ENCODE assay signal across 16 cellular contexts in genomic region chr15:52162876-52163275, GRCh38. TPM values are rescaled to one million over a fixed set of nuclear protein-coding genes. Genes with fewer than 3 reads are reported as not detected.
A peak's percentile ranks its signal among the peaks of the same experiment; 100 is the strongest.
DNase-seq lines count a peak whose midpoint lies in the region; ATAC-seq, FAIRE-seq and TF ChIP-seq lines count a peak whose summit lies in the region.
"Had no signal": no experiment of that assay in that cellular context is flagged by ENCODE, and none has a peak within 500 bp of the region (broad histone marks: within the 10 kb centered on the region; RNA-seq: fewer than 3 reads in every experiment).

No MANE protein-coding gene starts in this region.

- H2BK12ac ChIP-seq in H1 (ENCODE audit: low read depth, low read length) = no peak overlapping the region

- no peak overlapping the region for H2AFZ ChIP-seq in H1 (ENCODE audit: low read length)

- H4K20me1 ChIP-seq in H1 (replicated peaks in 1 of 2; ENCODE audit: control insufficient read depth in 1 of 2, insufficient read depth in 2 of 2, low read length in 2 of 2) = peaks cover 0 to 3% of the 10 kb centered on the region in 2 experiments

- H3K56ac ChIP-seq in H1 (replicated peaks; ENCODE audit: insufficient read length, low read depth, low read length) = no peak overlapping the region

- no peak overlapping the region for H3K27ac Mint-ChIP-seq in CD4-positive, alpha-beta T cell
- H3K27ac Mint-ChIP-seq: B cell; CD8-positive, alpha-beta T cell had no signal

- TF ChIP-seq POLR2A in H1 (IDR thresholded peaks at IDR 0.05; ENCODE audit: control extremely low read depth in 1 of 2, low read depth in 2 of 2, low read length in 2 of 2) = no peak

- no peak overlapping the region for H3K18ac ChIP-seq in H1 (ENCODE audit: extremely low read depth, low read length)

- no peak overlapping the region for H2BK15ac ChIP-seq in H1 (ENCODE audit: low read length)

- H3K36me3 ChIP-seq in SJSA1 (peaks cover 8% of the 10 kb centered on the region; the same call in 1 of the 2 replicates), H1 (ENCODE audit: control insufficient read depth in 2 of 4, insufficient read depth in 4 of 4, low read length in 3 of 4) (peaks cover 0 to 3% (median 0%) of the 10 kb centered on the region in 4 experiments; a peak in 3 of 8 replicates), skeletal muscle satellite cell (ENCODE audit: insufficient read depth, low read length) (peaks cover 4% of the 10 kb centered on the region), psoas muscle (ENCODE audit: insufficient read depth in 1 of 2, low read depth in 1 of 2) (no peaks in the 10 kb centered on the region)

- no peak overlapping the region for H4K91ac ChIP-seq in H1 (replicated peaks; ENCODE audit: insufficient read length, low read length)

- CTCF ChIA-PET in CD4-positive, alpha-beta T cell (lab: Charles Lee) = interaction anchor here (1.0 kb wide), 2 partner anchors 45 to 64 kb away, joined by 3 to 4 read pairs; no protein-coding TSS in a partner anchor
- CTCF ChIA-PET in H1 (lab: Charles Lee; ENCODE audit: partially characterized antibody) = interaction anchor here (0.5 to 7.5 kb wide), 22 partner anchors 8 to 1034 kb away, joined by 3 to 95 read pairs (median 6); no protein-coding TSS in a partner anchor

- intact Hi-C loops in CD4-positive, alpha-beta T cell (cut with DNase I, micrococcal nuclease) = loop anchor here in 1 of 2 experiments (1.0 kb wide), 1 partner anchor 45 kb away; no protein-coding TSS in a partner anchor
- intact Hi-C loops in psoas muscle (cut with DNase I) = no loop called here

- TF ChIP-seq RAD21 in H1 (IDR thresholded peaks at IDR 0.05 in 1 of 2, conservative IDR thresholded peaks at IDR 0.05 in 1 of 2; ENCODE audit: low read depth in 2 of 2, low read length in 2 of 2) = no peak

- H2AK5ac ChIP-seq in H1 (ENCODE audit: low read depth, low read length) = no peak overlapping the region

- H3K4me3 Mint-ChIP-seq in CD4-positive, alpha-beta T cell = no peak overlapping the region
- H3K4me3 Mint-ChIP-seq: B cell; CD8-positive, alpha-beta T cell had no signal

- no peak overlapping the region for H3K4ac ChIP-seq in H1 (replicated peaks; ENCODE audit: insufficient read length, low read depth, low read length)

- WGBS in H1 (ENCODE audit: extremely low coverage in 1 of 2, insufficient coverage in 1 of 2, insufficient read length in 1 of 2, insufficient replicate concordance in 2 of 2, low coverage in 1 of 2, low lambda C conversion rate in 2 of 2, missing lambda C conversion rate in 1 of 2), 2 experiments = 89% methylated on average over 20 of the region's 22 CpGs; no CpG with 5 or more reads in 1 of the 2 experiments
- 76 to 90% (median 81%) methylated on average over 22 of the region's 22 CpGs for WGBS in psoas muscle, 3 donors

- no peak for ATAC-seq in CD4-positive, alpha-beta T cell (ENCODE audit: poor library complexity)
- ATAC-seq in activated CD4-positive, CD25-positive, alpha-beta regulatory T cell treated with anti-CD3 and anti-CD28 coated beads, Interleukin-2, amount 50 U/mL, for 24 hours = no peak
- ATAC-seq in psoas muscle = no peak
- ATAC-seq in GM21529 (IDR thresholded peaks at IDR 0.05; ENCODE audit: unreplicated experiment) = no peak

- FAIRE-seq in H1 (lab: Jason Lieb, UNC) = no peak
- FAIRE-seq: GM12892, H54 had no signal

- H3K4me3 ChIP-seq in SJSA1 = peak overlapping the region; percentile 9
- no peak overlapping the region for H3K4me3 ChIP-seq in H1 (ENCODE audit: extremely low read depth in 1 of 4, insufficient read depth in 2 of 4, low read depth in 3 of 4, low read length in 4 of 4)
- no peak overlapping the region for H3K4me3 ChIP-seq in skeletal muscle satellite cell (ENCODE audit: low read length)
- H3K4me3 ChIP-seq in psoas muscle = no peak overlapping the region

- DNase-seq in CD4-positive, alpha-beta T cell = no peak
- no peak for DNase-seq in SJSA1 (ENCODE audit: low read depth in 1 of 2, low spot score in 2 of 2)
- DNase-seq in H1 (ENCODE audit: low read depth in 1 of 2, low spot score in 2 of 2) = no peak
- no peak for DNase-seq in psoas muscle
- DNase-seq: 8988T, COR-L47, GDM1 had no signal

- TF ChIP-seq EP300 in H1 (IDR thresholded peaks at IDR 0.05; ENCODE audit: borderline replicate concordance in 1 of 2, low read depth in 2 of 2, low read length in 2 of 2) = no peak

- peaks cover 31% of the 10 kb centered on the region for H3K4me1 Mint-ChIP-seq in CD4-positive, alpha-beta T cell (ENCODE audit: low read depth)

- H3K79me1 ChIP-seq in H1 (ENCODE audit: low read depth, low read length) = no peaks in the 10 kb centered on the region; the same call in 1 of the 2 replicates

- no peak overlapping the region for H3K4me2 ChIP-seq in H1 (ENCODE audit: insufficient read depth in 1 of 2, low read depth in 2 of 2, low read length in 2 of 2)
- peak overlapping the region; percentile 12 for H3K4me2 ChIP-seq in skeletal muscle satellite cell (ENCODE audit: low read length)

- no peaks in the 10 kb centered on the region for H3K9me3 ChIP-seq in CD4-positive, alpha-beta T cell (ENCODE audit: control insufficient read depth, low read length)
- H3K9me3 ChIP-seq in SJSA1 (replicated peaks) = no peaks in the 10 kb centered on the region
- H3K9me3 ChIP-seq in H1 (ENCODE audit: insufficient read depth in 2 of 2, low read depth in 1 of 2, low read length in 1 of 2) = no peaks in the 10 kb centered on the region
- H3K9me3 ChIP-seq in skeletal muscle satellite cell (replicated peaks; ENCODE audit: low read length) = no peaks in the 10 kb centered on the region
- H3K9me3 ChIP-seq in psoas muscle = no peaks in the 10 kb centered on the region

- H2BK5ac ChIP-seq in H1 (ENCODE audit: low read depth, low read length) = no peak overlapping the region

- peaks cover 32% of the 10 kb centered on the region for H3K4me1 ChIP-seq in SJSA1 (replicated peaks)
- no peaks in the 10 kb centered on the region; a peak in 2 of 7 replicates for H3K4me1 ChIP-seq in H1 (replicated peaks in 1 of 4; ENCODE audit: control insufficient read depth in 3 of 4, insufficient read depth in 4 of 4, low read length in 3 of 4)
- peaks cover 14% of the 10 kb centered on the region for H3K4me1 ChIP-seq in skeletal muscle satellite cell (ENCODE audit: control insufficient read depth, insufficient read depth, low read length)
- no peaks in the 10 kb centered on the region for H3K4me1 ChIP-seq in psoas muscle

- no peaks in the 10 kb centered on the region for H3K27me3 Mint-ChIP-seq in CD4-positive, alpha-beta T cell
- H3K27me3 Mint-ChIP-seq: B cell had no signal

- TF ChIP-seq CTCF in CD4-positive, alpha-beta T cell (IDR thresholded peaks at IDR 0.05) = peak; percentile 0
- TF ChIP-seq CTCF in H1 (IDR thresholded peaks at IDR 0.05; ENCODE audit: control extremely low read depth in 1 of 3, insufficient read depth in 1 of 3, low read depth in 1 of 3, low read length in 3 of 3) (no peak), psoas muscle (IDR thresholded peaks at IDR 0.05) (no peak)

- H3K79me2 ChIP-seq in H1 (ENCODE audit: control insufficient read depth in 1 of 2, insufficient read depth in 2 of 2, low read length in 2 of 2) = no peaks in the 10 kb centered on the region; a peak in 1 of 4 replicates

- H2BK20ac ChIP-seq in H1 (ENCODE audit: low read length) = no peak overlapping the region

- H2BK120ac ChIP-seq in H1 (replicated peaks; ENCODE audit: low read depth, low read length) = no peak overlapping the region

- H3K14ac ChIP-seq in H1 (ENCODE audit: insufficient read length) = no peak overlapping the region

- H3K36me3 Mint-ChIP-seq in CD4-positive, alpha-beta T cell (ENCODE audit: low read depth) = peaks cover 60% of the 10 kb centered on the region

- H3K9ac ChIP-seq in H1 (replicated peaks in 1 of 4; ENCODE audit: extremely low read depth in 1 of 4, low read depth in 3 of 4, low read length in 3 of 4) (no peak overlapping the region), skeletal muscle satellite cell (ENCODE audit: low read depth, low read length) (no peak overlapping the region)

- H4K5ac ChIP-seq in H1 (ENCODE audit: insufficient read length, low read depth, low read length) = no peak overlapping the region

- H3K9me3 Mint-ChIP-seq in CD4-positive, alpha-beta T cell = no peaks in the 10 kb centered on the region
- H3K9me3 Mint-ChIP-seq: CD8-positive, alpha-beta T cell had no signal

- no peak overlapping the region for H3K23ac ChIP-seq in H1 (ENCODE audit: insufficient read length)

- POLR2A ChIA-PET in CD4-positive, alpha-beta T cell (lab: Charles Lee) = interaction anchor here (1.2 kb wide), 1 partner anchor 35 kb away, joined by 3 read pairs; no protein-coding TSS in a partner anchor
- POLR2A ChIA-PET in H1 (lab: Charles Lee; ENCODE audit: partially characterized antibody) = interaction anchor here (0.8 to 1.2 kb wide), 3 partner anchors 15 to 16 kb away, joined by 3 to 4 read pairs (median 3); no protein-coding TSS in a partner anchor

- no peak overlapping the region for H4K8ac ChIP-seq in H1 (ENCODE audit: extremely low read depth, insufficient read depth, low read length)

- no peak overlapping the region for H3K27ac ChIP-seq in CD4-positive, alpha-beta T cell (ENCODE audit: low read depth, low read length)
- H3K27ac ChIP-seq in SJSA1 (peak overlapping the region; percentile 64), H1 (ENCODE audit: low read depth, low read length) (peak overlapping the region; percentile 29; the same call in 1 of the 2 replicates), psoas muscle (no peak overlapping the region)
- H3K27ac ChIP-seq: C4-2B, HL-60 had no signal

- no peaks in the 10 kb centered on the region for H3K27me3 ChIP-seq in CD4-positive, alpha-beta T cell (ENCODE audit: control insufficient read depth, insufficient read depth, low read length)
- H3K27me3 ChIP-seq in SJSA1 (replicated peaks) = no peaks in the 10 kb centered on the region
- H3K27me3 ChIP-seq in H1 (replicated peaks in 1 of 4; ENCODE audit: control insufficient read depth in 3 of 4, extremely low read depth in 1 of 4, insufficient read depth in 3 of 4, low read length in 3 of 4) = no peaks in the 10 kb centered on the region
- no peaks in the 10 kb centered on the region for H3K27me3 ChIP-seq in skeletal muscle satellite cell (ENCODE audit: control insufficient read depth, insufficient read depth, low read length)
- H3K27me3 ChIP-seq in psoas muscle (ENCODE audit: insufficient read depth in 3 of 3, low read length in 2 of 3) = no peaks in the 10 kb centered on the region

- no peaks in the 10 kb centered on the region for H3K23me2 ChIP-seq in H1 (ENCODE audit: low read depth, low read length)

RNA-seq across cellular contexts. Expression of gene GNB5, which starts 28.3 kb away (rescaled TPM):
- total RNA-seq in CD4-positive, alpha-beta T cell = 10 to 100 TPM; 79.6 to 80.3 TPM
- 53.7 and 58.9 TPM in 2 replicates for total RNA-seq in SJSA1 (2014; rRNA removed; shearing (Covaris generic))
- 37.7 and 42.5 TPM in 2 replicates for total RNA-seq in H1 (2021; fragmentation: NEBNext Ultra II Directional; extraction: Animal tissue kit (Norgen Biotek cat#: 25700))
- polyA plus RNA-seq in H1 (2011; rRNA removed) (21.7 and 25.2 TPM in 2 replicates), psoas muscle (1 to 10 TPM in 2 of 3 donors, under 1 TPM in 1; 0.86 to 1.5 (median 1.3) TPM)
- 36.8 TPM for polyA plus RNA-seq in H1 (2011; cell fraction: cytosol; rRNA removed)
- polyA plus RNA-seq in H1 (2011; cell fraction: nucleus; rRNA removed) = 25.2 TPM
- polyA plus RNA-seq in H1 (2012, experiment 1 of 2) = 32.7 to 36.7 TPM (median 36.1 TPM) in 4 replicates
- 20.8 TPM for polyA plus RNA-seq in H1 (2012, experiment 2 of 2)
- polyA plus RNA-seq in H1 (2013, experiment 1 of 2) = 17.1 TPM
- 16.3 TPM for polyA plus RNA-seq in H1 (2013, experiment 2 of 2)
- 36.8 and 39.2 TPM in 2 replicates for polyA minus RNA-seq in H1 (2011; rRNA and poly(A)+ RNA removed)
- polyA minus RNA-seq in H1 (2011; cell fraction: cytosol; rRNA and poly(A)+ RNA removed) = 33.0 TPM
- polyA minus RNA-seq in H1 (2011; cell fraction: nucleus; rRNA and poly(A)+ RNA removed) = 34.9 TPM
- 21.8 and 23.8 TPM in 2 replicates for total RNA-seq in skeletal muscle satellite cell (2012; rRNA removed)
- total RNA-seq in psoas muscle = 1 to 10 TPM; 1.1 to 2.5 (median 1.4) TPM

RNA-seq across cellular contexts. Expression of gene BCL2L10, which starts 50.3 kb away (rescaled TPM):
- total RNA-seq in CD4-positive, alpha-beta T cell = under 1 TPM; 0.20 to 0.55 TPM
- not detected in 2 replicates for total RNA-seq in SJSA1 (2014; rRNA removed; shearing (Covaris generic))
- 0.40 TPM in 1 of 2 replicates, not detected in the other for total RNA-seq in H1 (2021; fragmentation: NEBNext Ultra II Directional; extraction: Animal tissue kit (Norgen Biotek cat#: 25700))
- polyA plus RNA-seq in H1 (2011; rRNA removed) = 0.62 and 1.3 TPM in 2 replicates
- polyA plus RNA-seq in H1 (2011; cell fraction: cytosol; rRNA removed) = 0.87 TPM
- 0.54 TPM for polyA plus RNA-seq in H1 (2011; cell fraction: nucleus; rRNA removed)
- polyA plus RNA-seq in H1 (2012, experiment 1 of 2) = 0.24 to 0.42 TPM (median 0.34 TPM) in 3 of 4 replicates, not detected in the other
- polyA plus RNA-seq in H1 (2012, experiment 2 of 2) = 0.76 TPM
- 0.30 TPM for polyA plus RNA-seq in H1 (2013, experiment 1 of 2)
- 0.17 TPM for polyA plus RNA-seq in H1 (2013, experiment 2 of 2)
- polyA minus RNA-seq in H1 (2011; rRNA and poly(A)+ RNA removed) = not detected in 2 replicates
- not detected for polyA minus RNA-seq in H1 (2011; cell fraction: cytosol; rRNA and poly(A)+ RNA removed)
- polyA minus RNA-seq in H1 (2011; cell fraction: nucleus; rRNA and poly(A)+ RNA removed) = 0.90 TPM
- total RNA-seq in skeletal muscle satellite cell (2012; rRNA removed) = not detected in 2 replicates
- not detected for total RNA-seq in psoas muscle
- polyA plus RNA-seq in psoas muscle = under 1 TPM in 1 of 3 donors, not detected in 2; 0.04 TPM

Comparison
In these comparisons a context has a peak if more than half of its experiments do, and no peak if none do; other contexts are left out.
1. H3K27ac ChIP-seq: peak in SJSA1 (single experiment) and H1 (single experiment); none in CD4-positive, alpha-beta T cell (single experiment) and psoas muscle (single experiment).
2. RNA of gene GNB5, which starts 28.3 kb away (total RNA-seq): 79.6 to 80.3 TPM in CD4-positive, alpha-beta T cell, 53.7 to 58.9 TPM in SJSA1 and 37.7 to 42.5 TPM in H1; 1.1 to 2.5 TPM in psoas muscle; every median in the first group is over 10 times any median in the second.